ENCODE assay signal across 8 cellular contexts in genomic region chr1:61049850-61050540, GRCh38.
DNase-seq lines count a peak whose midpoint lies in the region; ATAC-seq and TF ChIP-seq lines count a peak whose summit lies in the region.

No MANE protein-coding gene starts in this region.

- peak overlapping the region; percentile 64 for H3K27ac ChIP-seq in 22Rv1
- peak overlapping the region; percentile 90 for H3K27ac ChIP-seq in cingulate gyrus (ENCODE audit: low read depth, low read length)
- H3K27ac ChIP-seq in layer of hippocampus (ENCODE audit: low read depth, low read length): peak overlapping the region; percentile 93

- peak; percentile 96 for TF ChIP-seq CTCF in 22Rv1 (IDR thresholded peaks at IDR 0.05)

- peak; percentile 78 for DNase-seq in NCI-H510A (lab: John Stamatoyannopoulos, UW)
- DNase-seq in activated CD4-positive, alpha-beta T cell treated with anti-CD3 and anti-CD28 coated beads for 4 hours: peak; percentile 79 to 91
- DNase-seq in stimulated activated CD4-positive, alpha-beta T cell treated with anti-CD3 and anti-CD28 coated beads, Interleukin-1b, Interleukin-23, amount 100 ng/mL, for 1 hour (ENCODE audit: low read depth in 2 of 2): peak; percentile 72 to 90

- ATAC-seq in GM18517 (IDR thresholded peaks at IDR 0.05; ENCODE audit: unreplicated experiment): peak; percentile 75
- peak; percentile 76 for ATAC-seq in HG03139 (IDR thresholded peaks at IDR 0.05; ENCODE audit: unreplicated experiment)

- no peaks in the 10 kb centered on the region for H3K27me3 ChIP-seq in layer of hippocampus (ENCODE audit: control insufficient read depth, insufficient read depth, low read length)

Comparison
In these comparisons a context has a peak if more than half of its experiments do, and no peak if none do; other contexts are left out.
1. Peak in every context shown above with its lines: DNase-seq, ATAC-seq and H3K27ac ChIP-seq.